In genomic region chr4:152591361-152591760, GRCh38 we compare ENCODE assay signal across 1 cellular context.
TF ChIP-seq lines count a peak whose summit lies in the region.

No MANE protein-coding gene starts in this region.

TF ChIP-seq in GM12878, 131 proteins besides CTCF, POLR2A, EP300 and RAD21 (continued from another document):
- TF ChIP-seq E2F8 (IDR thresholded peaks at IDR 0.05; ENCODE audit: low read depth, partially characterized antibody) (no peak), RAD51 (IDR thresholded peaks at IDR 0.05) (no peak), SREBF1 (IDR thresholded peaks at IDR 0.05; ENCODE audit: low read length) (no peak)
- TF ChIP-seq, protein P1, sequence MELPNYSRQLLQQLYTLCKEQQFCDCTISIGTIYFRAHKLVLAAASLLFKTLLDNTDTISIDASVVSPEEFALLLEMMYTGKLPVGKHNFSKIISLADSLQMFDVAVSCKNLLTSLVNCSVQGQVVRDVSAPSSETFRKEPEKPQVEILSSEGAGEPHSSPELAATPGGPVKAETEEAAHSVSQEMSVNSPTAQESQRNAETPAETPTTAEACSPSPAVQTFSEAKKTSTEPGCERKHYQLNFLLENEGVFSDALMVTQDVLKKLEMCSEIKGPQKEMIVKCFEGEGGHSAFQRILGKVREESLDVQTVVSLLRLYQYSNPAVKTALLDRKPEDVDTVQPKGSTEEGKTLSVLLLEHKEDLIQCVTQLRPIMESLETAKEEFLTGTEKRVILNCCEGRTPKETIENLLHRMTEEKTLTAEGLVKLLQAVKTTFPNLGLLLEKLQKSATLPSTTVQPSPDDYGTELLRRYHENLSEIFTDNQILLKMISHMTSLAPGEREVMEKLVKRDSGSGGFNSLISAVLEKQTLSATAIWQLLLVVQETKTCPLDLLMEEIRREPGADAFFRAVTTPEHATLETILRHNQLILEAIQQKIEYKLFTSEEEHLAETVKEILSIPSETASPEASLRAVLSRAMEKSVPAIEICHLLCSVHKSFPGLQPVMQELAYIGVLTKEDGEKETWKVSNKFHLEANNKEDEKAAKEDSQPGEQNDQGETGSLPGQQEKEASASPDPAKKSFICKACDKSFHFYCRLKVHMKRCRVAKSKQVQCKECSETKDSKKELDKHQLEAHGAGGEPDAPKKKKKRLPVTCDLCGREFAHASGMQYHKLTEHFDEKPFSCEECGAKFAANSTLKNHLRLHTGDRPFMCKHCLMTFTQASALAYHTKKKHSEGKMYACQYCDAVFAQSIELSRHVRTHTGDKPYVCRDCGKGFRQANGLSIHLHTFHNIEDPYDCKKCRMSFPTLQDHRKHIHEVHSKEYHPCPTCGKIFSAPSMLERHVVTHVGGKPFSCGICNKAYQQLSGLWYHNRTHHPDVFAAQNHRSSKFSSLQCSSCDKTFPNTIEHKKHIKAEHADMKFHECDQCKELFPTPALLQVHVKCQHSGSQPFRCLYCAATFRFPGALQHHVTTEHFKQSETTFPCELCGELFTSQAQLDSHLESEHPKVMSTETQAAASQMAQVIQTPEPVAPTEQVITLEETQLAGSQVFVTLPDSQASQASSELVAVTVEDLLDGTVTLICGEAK (IDR thresholded peaks at IDR 0.05; ENCODE audit: borderline replicate concordance) = no peak
